In genomic region chr2:198901894-198902293, GRCh38 we compare ENCODE assay signal across 1 cellular context.
TF ChIP-seq lines count a peak whose summit lies in the region.

No MANE protein-coding gene starts in this region.

TF ChIP-seq in GM23338, 12 proteins besides CTCF, POLR2A, EP300 and RAD21 (continued from another document):
- TF ChIP-seq ZNF331 (CRISPR knock-in tag; IDR thresholded peaks at IDR 0.05; ENCODE audit: low read depth) (no peak), POLR2AphosphoS5 (IDR thresholded peaks at IDR 0.05; ENCODE audit: low read depth) (no peak), EZH2 (IDR thresholded peaks at IDR 0.05; ENCODE audit: low read depth, unreplicated experiment) (no peak), JUNB (IDR thresholded peaks at IDR 0.05; ENCODE audit: unreplicated experiment) (no peak), ETS1 (IDR thresholded peaks at IDR 0.05) (no peak), ZNF114 (CRISPR knock-in tag; IDR thresholded peaks at IDR 0.05) (no peak), REST (IDR thresholded peaks at IDR 0.05; ENCODE audit: unreplicated experiment) (no peak), EZH2phosphoT487 (IDR thresholded peaks at IDR 0.05; ENCODE audit: unreplicated experiment) (no peak)
